36 cellular contexts compared by ENCODE assay signal in the genomic region with DNA sequence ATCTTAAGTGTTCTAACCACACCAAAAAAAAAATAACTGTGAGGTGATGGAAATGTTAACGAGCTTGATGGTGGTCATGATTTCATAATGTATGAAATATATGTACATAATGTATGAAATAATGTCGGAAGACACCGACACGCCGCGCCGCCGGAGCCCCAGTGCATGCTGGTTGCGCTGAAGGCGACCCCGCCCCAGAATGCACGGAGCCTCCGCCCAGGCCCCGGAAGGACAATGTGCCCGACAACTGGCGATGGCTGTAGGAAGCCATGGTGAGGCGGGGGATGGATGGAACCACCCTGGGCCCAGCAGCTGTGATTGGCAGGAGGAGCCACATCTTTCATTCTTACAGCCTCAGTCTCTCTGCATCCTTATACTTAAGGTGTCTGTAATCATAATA. TPM values are rescaled to one million over a fixed set of nuclear protein-coding genes. Genes with fewer than 3 reads are reported as not detected.
"Had no signal": no experiment of that assay in that cellular context is flagged by ENCODE, and none has a peak within 500 bp of the region (broad histone marks: within the 10 kb centered on the region; RNA-seq: fewer than 3 reads in every experiment).

No MANE protein-coding gene starts in this region.

- H3K4me3 Mint-ChIP-seq: activated B cell treated with CpG ODN at 0.5 μM for 24 hours; activated CD8-positive, alpha-beta T cell treated with anti-CD3 and anti-CD28 coated beads for 36 hours; activated naive CD8-positive, alpha-beta T cell; activated T-cell treated with anti-CD3 and anti-CD28 coated beads, Interleukin-2, amount 50 U/mL, for 4 hours; activated T-helper 17 cell treated with anti-CD3 and anti-CD28 coated beads, Interleukin-2, amount 50 U/mL, for 72 hours; central memory CD8-positive, alpha-beta T cell; effector memory CD8-positive, alpha-beta T cell; T-helper 17 cell; T-helper 2 cell treated with Interferon-gamma antibody and Interleukin-4, amounts not matched to agents 5 μg/mL and 100 μg/mL, for 36 hours had no signal

- ATAC-seq: activated CD4-positive, CD25-positive, alpha-beta regulatory T cell treated with anti-CD3 and anti-CD28 coated beads, Interleukin-2, amount 50 U/mL, for 24 hours; activated CD8-positive, alpha-beta T cell treated with anti-CD3 and anti-CD28 coated beads for 36 hours; activated T-cell treated with anti-CD3 and anti-CD28 coated beads, Interleukin-2, amount 50 U/mL, for 4 hours; activated T-helper 17 cell treated with anti-CD3 and anti-CD28 coated beads, Interleukin-2, amount 50 U/mL, for 72 hours; effector memory CD8-positive, alpha-beta T cell; foreskin keratinocyte; gastrocnemius medialis; heart left ventricle; T-helper 17 cell had no signal

- H3K9me3 Mint-ChIP-seq: activated B cell treated with CpG ODN at 0.5 μM for 24 hours; activated CD8-positive, alpha-beta T cell treated with anti-CD3 and anti-CD28 coated beads for 36 hours; activated T-cell treated with anti-CD3 and anti-CD28 coated beads, Interleukin-2, amount 50 U/mL, for 4 hours; central memory CD8-positive, alpha-beta T cell; effector memory CD8-positive, alpha-beta T cell; T-helper 2 cell treated with Interferon-gamma antibody and Interleukin-4, amounts not matched to agents 5 μg/mL and 100 μg/mL, for 36 hours had no signal

- H3K27ac ChIP-seq: brain microvascular endothelial cell, esophagus muscularis mucosa, foreskin keratinocyte, gastrocnemius medialis, heart left ventricle, WERI-Rb-1 had no signal

- H3K27me3 ChIP-seq: brain microvascular endothelial cell, esophagus muscularis mucosa, foreskin keratinocyte, gastrocnemius medialis, heart left ventricle had no signal

- H3K9me3 ChIP-seq: esophagus muscularis mucosa, gastrocnemius medialis, heart left ventricle had no signal

- H3K4me3 ChIP-seq: esophagus muscularis mucosa, gastrocnemius medialis, heart left ventricle had no signal

- H3K36me3 ChIP-seq: brain microvascular endothelial cell, esophagus muscularis mucosa, gastrocnemius medialis, heart left ventricle, WERI-Rb-1 had no signal

- H3K4me1 Mint-ChIP-seq: activated T-helper 17 cell treated with anti-CD3 and anti-CD28 coated beads, Interleukin-2, amount 50 U/mL, for 72 hours; central memory CD8-positive, alpha-beta T cell; T-helper 17 cell had no signal

- H3K4me1 ChIP-seq: esophagus muscularis mucosa, foreskin keratinocyte, gastrocnemius medialis, heart left ventricle had no signal

- DNase-seq: activated B cell treated with CpG ODN at 0.5 μM for 24 hours; activated CD4-positive, alpha-beta T cell treated with anti-CD3 and anti-CD28 coated beads for 48 hours; activated CD4-positive, alpha-beta T cell treated with anti-CD3 and anti-CD28 coated beads, Interleukin-2, amount 50 U/mL, for 1 hour; activated CD4-positive, alpha-beta T cell treated with anti-CD3 and anti-CD28 coated beads, Interleukin-2, amount 50 U/mL, for 48 hours; activated CD8-positive, alpha-beta memory T cell treated with anti-CD3 and anti-CD28 coated beads for 24 hours; activated CD8-positive, alpha-beta T cell treated with anti-CD3 and anti-CD28 coated beads for 36 hours; activated effector memory CD4-positive, alpha-beta T cell treated with Interleukin-2 at 50 U/mL for 16 hours; activated gamma-delta T cell treated with Interleukin-2 at 50 U/mL for 16 hours; activated naive CD4-positive, alpha-beta T cell treated with anti-CD3 and anti-CD28 coated beads, Interleukin-2, amount 50 U/mL, for 16 hours; activated naive CD4-positive, alpha-beta T cell treated with Interleukin-2 at 50 U/mL for 16 hours; activated T-cell treated with anti-CD3 and anti-CD28 coated beads, Interleukin-2, amount 50 U/mL, for 4 hours; amniotic stem cell; anterior cingulate cortex; brain microvascular endothelial cell; cortex of kidney; dermis blood vessel endothelial cell; effector CD4-positive, alpha-beta T cell; effector memory CD8-positive, alpha-beta T cell; erythroblast; foreskin keratinocyte; gastrocnemius medialis; glutamatergic neuron; heart left ventricle; T-helper 17 cell; WERI-Rb-1 had no signal

- H3K27me3 Mint-ChIP-seq: activated B cell treated with CpG ODN at 0.5 μM for 24 hours; activated naive CD8-positive, alpha-beta T cell had no signal

- H3K27ac Mint-ChIP-seq: activated B cell treated with CpG ODN at 0.5 μM for 24 hours; activated CD8-positive, alpha-beta T cell treated with anti-CD3 and anti-CD28 coated beads for 36 hours; activated naive CD8-positive, alpha-beta T cell; activated T-helper 17 cell treated with anti-CD3 and anti-CD28 coated beads, Interleukin-2, amount 50 U/mL, for 72 hours; effector memory CD8-positive, alpha-beta T cell; T-helper 17 cell; T-helper 2 cell treated with Interferon-gamma antibody and Interleukin-4, amounts not matched to agents 5 μg/mL and 100 μg/mL, for 36 hours had no signal

RNA-seq across cellular contexts. Expression of a gene that starts 7.4 kb away (rescaled TPM):
- total RNA-seq: activated CD8-positive, alpha-beta T cell treated with anti-CD3 and anti-CD28 coated beads for 36 hours; activated T-cell treated with anti-CD3 and anti-CD28 coated beads, Interleukin-2, amount 50 U/mL, for 4 hours; activated T-helper 17 cell treated with anti-CD3 and anti-CD28 coated beads, Interleukin-2, amount 50 U/mL, for 72 hours; astrocyte; bronchial epithelial cell; cardiac septum; cerebellum; dermis blood vessel endothelial cell; esophagus muscularis mucosa; foreskin keratinocyte; gastrocnemius medialis; heart left ventricle; T-helper 17 cell had no signal
- polyA plus RNA-seq: adipose tissue, foreskin keratinocyte, heart left ventricle had no signal

RNA-seq across cellular contexts. Expression of a gene that starts 15.5 kb away (rescaled TPM):
- total RNA-seq: activated CD8-positive, alpha-beta T cell treated with anti-CD3 and anti-CD28 coated beads for 36 hours; activated T-cell treated with anti-CD3 and anti-CD28 coated beads, Interleukin-2, amount 50 U/mL, for 4 hours; activated T-helper 17 cell treated with anti-CD3 and anti-CD28 coated beads, Interleukin-2, amount 50 U/mL, for 72 hours; astrocyte; bronchial epithelial cell; cardiac septum; cerebellum; dermis blood vessel endothelial cell; esophagus muscularis mucosa; foreskin keratinocyte; gastrocnemius medialis; heart left ventricle; T-helper 17 cell had no signal
- polyA plus RNA-seq: adipose tissue, foreskin keratinocyte, heart left ventricle had no signal

RNA-seq across cellular contexts. Expression of a gene that starts 27.5 kb away (rescaled TPM):
- total RNA-seq: activated CD8-positive, alpha-beta T cell treated with anti-CD3 and anti-CD28 coated beads for 36 hours; activated T-cell treated with anti-CD3 and anti-CD28 coated beads, Interleukin-2, amount 50 U/mL, for 4 hours; activated T-helper 17 cell treated with anti-CD3 and anti-CD28 coated beads, Interleukin-2, amount 50 U/mL, for 72 hours; astrocyte; bronchial epithelial cell; cardiac septum; cerebellum; dermis blood vessel endothelial cell; esophagus muscularis mucosa; foreskin keratinocyte; gastrocnemius medialis; heart left ventricle; T-helper 17 cell had no signal
- polyA plus RNA-seq: adipose tissue, foreskin keratinocyte, heart left ventricle had no signal

RNA-seq across cellular contexts. Expression of a gene that starts 44.8 kb away (rescaled TPM):
- total RNA-seq: activated CD8-positive, alpha-beta T cell treated with anti-CD3 and anti-CD28 coated beads for 36 hours; activated T-cell treated with anti-CD3 and anti-CD28 coated beads, Interleukin-2, amount 50 U/mL, for 4 hours; activated T-helper 17 cell treated with anti-CD3 and anti-CD28 coated beads, Interleukin-2, amount 50 U/mL, for 72 hours; astrocyte; bronchial epithelial cell; cardiac septum; cerebellum; dermis blood vessel endothelial cell; esophagus muscularis mucosa; foreskin keratinocyte; gastrocnemius medialis; heart left ventricle; T-helper 17 cell had no signal
- polyA plus RNA-seq: adipose tissue, foreskin keratinocyte, heart left ventricle had no signal

RNA-seq across cellular contexts. Expression of a gene that starts 55.0 kb away (rescaled TPM):
- total RNA-seq: activated CD8-positive, alpha-beta T cell treated with anti-CD3 and anti-CD28 coated beads for 36 hours; activated T-cell treated with anti-CD3 and anti-CD28 coated beads, Interleukin-2, amount 50 U/mL, for 4 hours; activated T-helper 17 cell treated with anti-CD3 and anti-CD28 coated beads, Interleukin-2, amount 50 U/mL, for 72 hours; astrocyte; bronchial epithelial cell; cardiac septum; cerebellum; dermis blood vessel endothelial cell; esophagus muscularis mucosa; foreskin keratinocyte; gastrocnemius medialis; heart left ventricle; T-helper 17 cell had no signal
- polyA plus RNA-seq: adipose tissue, foreskin keratinocyte, heart left ventricle had no signal
